In the genomic region with DNA sequence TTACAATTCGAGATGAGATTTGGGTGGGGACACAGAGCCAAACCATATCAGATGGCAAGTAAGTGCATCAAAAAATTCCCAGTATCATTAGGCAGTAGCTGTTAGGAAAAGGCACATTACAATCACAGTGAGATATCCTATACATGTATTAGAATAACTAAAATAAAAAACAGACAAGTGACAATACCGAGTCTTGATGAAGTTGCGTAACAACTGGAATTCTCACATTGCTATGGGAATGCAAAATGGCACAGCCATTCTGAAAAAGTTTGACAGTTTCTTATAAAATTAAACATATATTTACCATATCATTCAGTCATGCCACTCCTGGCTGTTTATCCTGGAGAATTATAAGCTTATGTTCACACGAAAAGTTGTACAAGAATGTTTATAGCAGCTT, we compare ENCODE assay signal across 7 cellular contexts.
"Had no signal": no experiment of that assay in that cellular context is flagged by ENCODE, and none has a peak within 500 bp of the region (broad histone marks: within the 10 kb centered on the region; RNA-seq: fewer than 3 reads in every experiment).

No MANE protein-coding gene starts in this region.

- DNase-seq: GOT3, H9, HCEC 1CT, KG1 had no signal

- ATAC-seq: K562 had no signal

- H3K27ac Mint-ChIP-seq: H9 had no signal

- H3K4me3 ChIP-seq: K562 had no signal

- FAIRE-seq: H54, HTR-8/SVneo, K562 had no signal

- H3K9me3 Mint-ChIP-seq: H9 had no signal

- H3K4me3 Mint-ChIP-seq: H9 had no signal
